ENCODE assay signal across 11 cellular contexts in genomic region chr15:99443056-99443756, GRCh38.
DNase-seq lines count a peak whose midpoint lies in the region; ATAC-seq and TF ChIP-seq lines count a peak whose summit lies in the region.
"Had no signal": no experiment of that assay in that cellular context is flagged by ENCODE, and none has a peak within 500 bp of the region (broad histone marks: within the 10 kb centered on the region; RNA-seq: fewer than 3 reads in every experiment).

No MANE protein-coding gene starts in this region.

- H3K27me3 Mint-ChIP-seq in activated T-cell treated with anti-CD3 and anti-CD28 coated beads, Interleukin-2, amount 50 U/mL, for 4 hours (ENCODE audit: low read depth): peaks cover 3% of the 10 kb centered on the region

- H3K36me3 ChIP-seq in mesodermal cell (ENCODE audit: control insufficient read depth, insufficient read depth, low read length) (no peaks in the 10 kb centered on the region), tibial artery (no peaks in the 10 kb centered on the region)
- H3K36me3 ChIP-seq: adrenal gland had no signal

- H3K36me3 Mint-ChIP-seq in activated T-cell treated with anti-CD3 and anti-CD28 coated beads, Interleukin-2, amount 50 U/mL, for 4 hours (ENCODE audit: insufficient read depth): no peaks in the 10 kb centered on the region

- DNase-seq in activated T-cell treated with anti-CD3 and anti-CD28 coated beads, Interleukin-2, amount 50 U/mL, for 1 hour: peak; percentile 15
- no peak for DNase-seq in activated T-cell treated with anti-CD3 and anti-CD28 coated beads, Interleukin-2, amount 50 U/mL, for 4 hours
- DNase-seq in tibial artery: peak; percentile 18 to 66
- no peak for DNase-seq in superior temporal gyrus (ENCODE audit: extremely low spot score)
- DNase-seq in SHP77 treated with DMSO at 0.1 percent for 48 hours (lab: John Stamatoyannopoulos, UW): no peak
- DNase-seq: NCI-H1436 treated with DMSO at 0.1 percent for 48 hours; NK-92 treated with Interleukin-12 subunit alpha and Interleukin-12 subunit beta, amount 100 ng/mL, for 24 hours had no signal

- intact Hi-C loops in tibial artery (cut with DNase I; ENCODE audit: low total_unique reads): no loop called here

- TF ChIP-seq CTCF in tibial artery (IDR thresholded peaks at IDR 0.05): no peak

- no peaks in the 10 kb centered on the region for H3K9me3 Mint-ChIP-seq in activated T-cell treated with anti-CD3 and anti-CD28 coated beads, Interleukin-2, amount 50 U/mL, for 4 hours

- peaks cover 55% of the 10 kb centered on the region for H3K4me1 Mint-ChIP-seq in activated T-cell treated with anti-CD3 and anti-CD28 coated beads, Interleukin-2, amount 50 U/mL, for 4 hours (ENCODE audit: low read depth)

- no peaks in the 10 kb centered on the region for H3K27me3 ChIP-seq in tibial artery

- H3K27ac ChIP-seq in cingulate gyrus (ENCODE audit: low read depth, low read length) (peak overlapping the region; percentile 8), mesodermal cell (ENCODE audit: low read depth, low read length, severe bottlenecking) (peak overlapping the region; percentile 65), tibial artery (peak overlapping the region; percentile 66 to 70)

- WGBS in mesodermal cell (ENCODE audit: insufficient coverage in 2 of 2), 2 experiments: 91 to 95% methylated on average over 4 to 5 of the region's 10 CpGs

- H3K4me1 ChIP-seq in mesodermal cell (ENCODE audit: control insufficient read depth, insufficient read depth, low read length, poor library complexity, severe bottlenecking) (peaks cover 34% of the 10 kb centered on the region), tibial artery (peaks cover 4 to 62% (median 37%) of the 10 kb centered on the region in 4 donors)

- no peak for ATAC-seq in activated T-cell treated with anti-CD3 and anti-CD28 coated beads, Interleukin-2, amount 50 U/mL, for 4 hours
- no peak for ATAC-seq in GM21619 (IDR thresholded peaks at IDR 0.05; ENCODE audit: unreplicated experiment)

- no peak overlapping the region for H3K4me3 ChIP-seq in mesodermal cell (ENCODE audit: extremely low read depth, insufficient read depth, low read length, poor library complexity, severe bottlenecking)
- H3K4me3 ChIP-seq in tibial artery: no peak overlapping the region
- H3K4me3 ChIP-seq: adrenal gland had no signal

- H3K9me3 ChIP-seq in mesodermal cell (ENCODE audit: control insufficient read depth, low read length) (no peaks in the 10 kb centered on the region), tibial artery (no peaks in the 10 kb centered on the region)
- H3K9me3 ChIP-seq: adrenal gland had no signal

- no peak overlapping the region for H3K4me3 Mint-ChIP-seq in activated T-cell treated with anti-CD3 and anti-CD28 coated beads, Interleukin-2, amount 50 U/mL, for 4 hours

Comparison
In these comparisons a context has a peak if more than half of its experiments do, and no peak if none do; other contexts are left out.
1. DNase-seq: peak in activated T-cell treated with anti-CD3 and anti-CD28 coated beads, Interleukin-2, amount 50 U/mL, for 1 hour (single experiment) and tibial artery (2 of 2); none in activated T-cell treated with anti-CD3 and anti-CD28 coated beads, Interleukin-2, amount 50 U/mL, for 4 hours (single experiment), superior temporal gyrus (single experiment) and SHP77 treated with DMSO at 0.1 percent for 48 hours (single experiment).
2. H3K27ac ChIP-seq: peak in every context shown above with its lines; median percentile 68 in tibial artery; 65 in mesodermal cell; 8 in cingulate gyrus.